ENCODE assay signal across 1 cellular context in genomic region chr12:24014853-24015590, GRCh38.
TF ChIP-seq lines count a peak whose summit lies in the region.

No MANE protein-coding gene starts in this region.

TF ChIP-seq in WTC11, 78 proteins besides CTCF, POLR2A, EP300 and RAD21 (continued from another document):
- TF ChIP-seq, protein P1, sequence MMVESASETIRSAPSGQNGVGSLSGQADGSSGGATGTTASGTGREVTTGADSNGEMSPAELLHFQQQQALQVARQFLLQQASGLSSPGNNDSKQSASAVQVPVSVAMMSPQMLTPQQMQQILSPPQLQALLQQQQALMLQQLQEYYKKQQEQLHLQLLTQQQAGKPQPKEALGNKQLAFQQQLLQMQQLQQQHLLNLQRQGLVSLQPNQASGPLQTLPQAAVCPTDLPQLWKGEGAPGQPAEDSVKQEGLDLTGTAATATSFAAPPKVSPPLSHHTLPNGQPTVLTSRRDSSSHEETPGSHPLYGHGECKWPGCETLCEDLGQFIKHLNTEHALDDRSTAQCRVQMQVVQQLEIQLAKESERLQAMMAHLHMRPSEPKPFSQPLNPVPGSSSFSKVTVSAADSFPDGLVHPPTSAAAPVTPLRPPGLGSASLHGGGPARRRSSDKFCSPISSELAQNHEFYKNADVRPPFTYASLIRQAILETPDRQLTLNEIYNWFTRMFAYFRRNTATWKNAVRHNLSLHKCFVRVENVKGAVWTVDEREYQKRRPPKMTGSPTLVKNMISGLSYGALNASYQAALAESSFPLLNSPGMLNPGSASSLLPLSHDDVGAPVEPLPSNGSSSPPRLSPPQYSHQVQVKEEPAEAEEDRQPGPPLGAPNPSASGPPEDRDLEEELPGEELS (CRISPR knock-in tag; IDR thresholded peaks at IDR 0.05), result no peak
- TF ChIP-seq, protein P2, sequence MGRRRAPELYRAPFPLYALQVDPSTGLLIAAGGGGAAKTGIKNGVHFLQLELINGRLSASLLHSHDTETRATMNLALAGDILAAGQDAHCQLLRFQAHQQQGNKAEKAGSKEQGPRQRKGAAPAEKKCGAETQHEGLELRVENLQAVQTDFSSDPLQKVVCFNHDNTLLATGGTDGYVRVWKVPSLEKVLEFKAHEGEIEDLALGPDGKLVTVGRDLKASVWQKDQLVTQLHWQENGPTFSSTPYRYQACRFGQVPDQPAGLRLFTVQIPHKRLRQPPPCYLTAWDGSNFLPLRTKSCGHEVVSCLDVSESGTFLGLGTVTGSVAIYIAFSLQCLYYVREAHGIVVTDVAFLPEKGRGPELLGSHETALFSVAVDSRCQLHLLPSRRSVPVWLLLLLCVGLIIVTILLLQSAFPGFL (CRISPR knock-in tag; IDR thresholded peaks at IDR 0.05; ENCODE audit: borderline replicate concordance), result no peak
- TF ChIP-seq FOXP1 (CRISPR knock-in tag; IDR thresholded peaks at IDR 0.05; ENCODE audit: borderline replicate concordance) (no peak), SMAD3 (CRISPR knock-in tag; IDR thresholded peaks at IDR 0.05; ENCODE audit: borderline replicate concordance) (no peak), GTF2I (CRISPR knock-in tag; conservative IDR thresholded peaks at IDR 0.05) (no peak), JUN (CRISPR knock-in tag; IDR thresholded peaks at IDR 0.05) (no peak), MLX (CRISPR knock-in tag; IDR thresholded peaks at IDR 0.05) (no peak), PRDM15 (CRISPR knock-in tag; IDR thresholded peaks at IDR 0.05) (no peak), SOX15 (CRISPR knock-in tag; IDR thresholded peaks at IDR 0.05) (no peak), IRF1 (CRISPR knock-in tag; IDR thresholded peaks at IDR 0.05) (no peak)
- TF ChIP-seq, protein P3, sequence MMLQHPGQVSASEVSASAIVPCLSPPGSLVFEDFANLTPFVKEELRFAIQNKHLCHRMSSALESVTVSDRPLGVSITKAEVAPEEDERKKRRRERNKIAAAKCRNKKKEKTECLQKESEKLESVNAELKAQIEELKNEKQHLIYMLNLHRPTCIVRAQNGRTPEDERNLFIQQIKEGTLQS (CRISPR knock-in tag; conservative IDR thresholded peaks at IDR 0.05), result no peak
- TF ChIP-seq, protein P4, sequence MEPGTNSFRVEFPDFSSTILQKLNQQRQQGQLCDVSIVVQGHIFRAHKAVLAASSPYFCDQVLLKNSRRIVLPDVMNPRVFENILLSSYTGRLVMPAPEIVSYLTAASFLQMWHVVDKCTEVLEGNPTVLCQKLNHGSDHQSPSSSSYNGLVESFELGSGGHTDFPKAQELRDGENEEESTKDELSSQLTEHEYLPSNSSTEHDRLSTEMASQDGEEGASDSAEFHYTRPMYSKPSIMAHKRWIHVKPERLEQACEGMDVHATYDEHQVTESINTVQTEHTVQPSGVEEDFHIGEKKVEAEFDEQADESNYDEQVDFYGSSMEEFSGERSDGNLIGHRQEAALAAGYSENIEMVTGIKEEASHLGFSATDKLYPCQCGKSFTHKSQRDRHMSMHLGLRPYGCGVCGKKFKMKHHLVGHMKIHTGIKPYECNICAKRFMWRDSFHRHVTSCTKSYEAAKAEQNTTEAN (CRISPR knock-in tag; IDR thresholded peaks at IDR 0.05), result no peak
- TF ChIP-seq, protein P5, sequence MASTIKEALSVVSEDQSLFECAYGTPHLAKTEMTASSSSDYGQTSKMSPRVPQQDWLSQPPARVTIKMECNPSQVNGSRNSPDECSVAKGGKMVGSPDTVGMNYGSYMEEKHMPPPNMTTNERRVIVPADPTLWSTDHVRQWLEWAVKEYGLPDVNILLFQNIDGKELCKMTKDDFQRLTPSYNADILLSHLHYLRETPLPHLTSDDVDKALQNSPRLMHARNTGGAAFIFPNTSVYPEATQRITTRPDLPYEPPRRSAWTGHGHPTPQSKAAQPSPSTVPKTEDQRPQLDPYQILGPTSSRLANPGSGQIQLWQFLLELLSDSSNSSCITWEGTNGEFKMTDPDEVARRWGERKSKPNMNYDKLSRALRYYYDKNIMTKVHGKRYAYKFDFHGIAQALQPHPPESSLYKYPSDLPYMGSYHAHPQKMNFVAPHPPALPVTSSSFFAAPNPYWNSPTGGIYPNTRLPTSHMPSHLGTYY (CRISPR knock-in tag; IDR thresholded peaks at IDR 0.05), result no peak
